ENCODE assay signal across 13 cellular contexts in genomic region chr10:21340341-21340740, GRCh38.
"Had no signal": no experiment of that assay in that cellular context is flagged by ENCODE, and none has a peak within 500 bp of the region (broad histone marks: within the 10 kb centered on the region; RNA-seq: fewer than 3 reads in every experiment).

No MANE protein-coding gene starts in this region.

- H3K9me3 ChIP-seq: right lobe of liver, suprapubic skin, upper lobe of left lung had no signal

- H3K4me1 ChIP-seq: right lobe of liver had no signal

- ATAC-seq: activated T-helper 17 cell treated with anti-CD3 and anti-CD28 coated beads, Interleukin-2, amount 50 U/mL, for 72 hours; left cardiac atrium; natural killer cell; right lobe of liver had no signal

- DNase-seq: activated CD4-positive, alpha-beta T cell treated with anti-CD3 and anti-CD28 coated beads, Interleukin-2, amount 50 U/mL, for 1 hour; activated T-cell treated with anti-CD3 and anti-CD28 coated beads for 4 hours; amygdala; left cardiac atrium; mammary epithelial cell; natural killer cell; nucleus accumbens; right lobe of liver; stimulated activated CD4-positive, alpha-beta T cell treated with anti-CD3 and anti-CD28 coated beads, Interleukin-12 subunit alpha, Interleukin-12 subunit beta, amount 100 ng/mL, for 4 hours; stimulated activated naive CD4-positive, alpha-beta T cell treated with Interleukin-2 at 50 U/mL for 16 hours; upper lobe of left lung had no signal

- H3K4me3 ChIP-seq: right lobe of liver, suprapubic skin, upper lobe of left lung had no signal

- H3K27me3 ChIP-seq: right lobe of liver, suprapubic skin, upper lobe of left lung had no signal

- H3K36me3 ChIP-seq: right lobe of liver, suprapubic skin, upper lobe of left lung had no signal

- H3K27ac ChIP-seq: right lobe of liver, suprapubic skin, upper lobe of left lung had no signal
